In genomic region chr22:41021039-41021654, GRCh38 we compare ENCODE assay signal across 8 cellular contexts.
DNase-seq lines count a peak whose midpoint lies in the region; ATAC-seq and TF ChIP-seq lines count a peak whose summit lies in the region.

No MANE protein-coding gene starts in this region.

- H3K27ac Mint-ChIP-seq in CD4-positive, CD25-positive, alpha-beta regulatory T cell: peak overlapping the region; percentile 60 to 95 (median 94)
- H3K27ac Mint-ChIP-seq in MCF 10A (ENCODE audit: low read depth, unreplicated experiment): peak overlapping the region; percentile 97

- H3K9me3 Mint-ChIP-seq in CD4-positive, CD25-positive, alpha-beta regulatory T cell: no peaks in the 10 kb centered on the region
- no peaks in the 10 kb centered on the region for H3K9me3 Mint-ChIP-seq in MCF 10A (ENCODE audit: unreplicated experiment)

- no peaks in the 10 kb centered on the region for H3K36me3 ChIP-seq in CD4-positive, CD25-positive, alpha-beta regulatory T cell (ENCODE audit: control insufficient read depth, insufficient read depth, low read length)
- H3K36me3 ChIP-seq in KMS-11 (ENCODE audit: insufficient read depth) (no peaks in the 10 kb centered on the region), right lobe of liver (no peaks in the 10 kb centered on the region), thyroid gland (no peaks in the 10 kb centered on the region)

- peak overlapping the region; percentile 86 for H3K4me2 ChIP-seq in KMS-11

- H4K20me1 ChIP-seq in KMS-11 (ENCODE audit: insufficient read depth): no peaks in the 10 kb centered on the region

- CTCF ChIA-PET in MCF 10A (lab: Yijun Ruan, JAX): no interaction called here

- H3K27ac ChIP-seq in CD4-positive, CD25-positive, alpha-beta regulatory T cell (ENCODE audit: insufficient read depth, low read length, poor library complexity, severe bottlenecking): peak overlapping the region; percentile 86
- H3K27ac ChIP-seq in KMS-11: peak overlapping the region; percentile 77
- peak overlapping the region; percentile 80 to 91 (median 90) for H3K27ac ChIP-seq in right lobe of liver
- H3K27ac ChIP-seq in thyroid gland: peak overlapping the region; percentile 98 to 99 (median 99)

- H3K4me1 Mint-ChIP-seq in CD4-positive, CD25-positive, alpha-beta regulatory T cell: peaks cover 0 to 29% (median 9%) of the 10 kb centered on the region in 4 donors
- H3K4me1 Mint-ChIP-seq in MCF 10A (ENCODE audit: insufficient read depth, unreplicated experiment): peaks cover 6% of the 10 kb centered on the region

- no peaks in the 10 kb centered on the region for H3K9me3 ChIP-seq in CD4-positive, CD25-positive, alpha-beta regulatory T cell (ENCODE audit: control insufficient read depth in 2 of 2, low read length in 2 of 2)
- H3K9me3 ChIP-seq in right lobe of liver (no peaks in the 10 kb centered on the region), thyroid gland (no peaks in the 10 kb centered on the region)

- no peaks in the 10 kb centered on the region for H3K27me3 ChIP-seq in CD4-positive, CD25-positive, alpha-beta regulatory T cell (ENCODE audit: control insufficient read depth, insufficient read depth, low read length)
- H3K27me3 ChIP-seq in KMS-11 (ENCODE audit: insufficient read depth, low read depth) (no peaks in the 10 kb centered on the region), right lobe of liver (no peaks in the 10 kb centered on the region), thyroid gland (no peaks in the 10 kb centered on the region)

- POLR2A ChIA-PET in MCF 10A (lab: Yijun Ruan, JAX): interaction anchor here (0.7 to 8.5 kb wide), 21 partner anchors 10 to 447 kb away, joined by 3 to 170 read pairs (median 5); partner anchors contain the start of genes ACO2, EP300, PHF5A and RBX1

- WGBS in right lobe of liver (ENCODE audit: insufficient coverage, low coverage, low lambda C conversion rate, missing lambda C conversion rate): 53% methylated on average over 6 of the region's 20 CpGs
- WGBS in thyroid gland, 2 donors: 35 to 37% methylated on average over 15 to 18 of the region's 20 CpGs

- intact Hi-C loops in MCF 10A (cut with micrococcal nuclease): loop anchor here (1.0 kb wide), 1 partner anchor 70 kb away; the partner anchor contains the start of gene RBX1
- intact Hi-C loops in right lobe of liver (cut with DNase I): no loop called here
- intact Hi-C loops in thyroid gland (cut with DNase I): loop anchor here (5.0 kb wide), 2 partner anchors 69 to 71 kb away; partner anchors contain the start of genes EP300 and RBX1

- no peaks in the 10 kb centered on the region for H3K36me3 Mint-ChIP-seq in CD4-positive, CD25-positive, alpha-beta regulatory T cell
- peaks cover 17% of the 10 kb centered on the region for H3K36me3 Mint-ChIP-seq in MCF 10A (ENCODE audit: insufficient read depth, unreplicated experiment)

- BruUV-seq in MCF 10A (replicated peaks; lab: Mats Ljungman, UMichigan): TSS peak; percentile 64

- TF ChIP-seq CTCF in KMS-11 (conservative IDR thresholded peaks at IDR 0.05; ENCODE audit: low read depth, low read length): no peak
- no peak for TF ChIP-seq CTCF in MCF 10A (IDR thresholded peaks at IDR 0.05; ENCODE audit: unreplicated experiment)
- TF ChIP-seq CTCF in right lobe of liver (IDR thresholded peaks at IDR 0.05): no peak
- TF ChIP-seq CTCF in thyroid gland (IDR thresholded peaks at IDR 0.05): no peak

- DNase-seq in CD4-positive, CD25-positive, alpha-beta regulatory T cell: peak in 1 of 3 donors; percentile 7
- DNase-seq in MCF 10A (ENCODE audit: unreplicated experiment) (peak; percentile 7), right lobe of liver (peak in 2 of 3 donors; percentile 20 to 54), thyroid gland (peak; percentile 11 to 23), glomerular visceral epithelial cell (ENCODE audit: extremely low spot score) (no peak), T1000 (lab: John Stamatoyannopoulos, UW) (no peak), NCI-H2196 treated with DMSO at 0.1 percent for 48 hours (lab: John Stamatoyannopoulos, UW; ENCODE audit: unreplicated experiment) (no peak)

- peak overlapping the region; percentile 92 for H3K9ac ChIP-seq in KMS-11

- H3K4me1 ChIP-seq in CD4-positive, CD25-positive, alpha-beta regulatory T cell (ENCODE audit: control insufficient read depth, insufficient read depth, low read length, poor library complexity, severe bottlenecking): peaks cover 23% of the 10 kb centered on the region
- H3K4me1 ChIP-seq in KMS-11 (ENCODE audit: low read depth, poor library complexity, severe bottlenecking): peaks cover 7% of the 10 kb centered on the region
- peaks cover 0 to 4% (median 0%) of the 10 kb centered on the region in 4 donors for H3K4me1 ChIP-seq in right lobe of liver
- H3K4me1 ChIP-seq in thyroid gland: peaks cover 5 to 15% of the 10 kb centered on the region in 2 donors

- H3K79me2 ChIP-seq in KMS-11 (ENCODE audit: insufficient read depth, low read depth): no peaks in the 10 kb centered on the region

- H2AFZ ChIP-seq in KMS-11 (ENCODE audit: low read depth): peak overlapping the region; percentile 88

- H3K27me3 Mint-ChIP-seq in CD4-positive, CD25-positive, alpha-beta regulatory T cell: no peaks in the 10 kb centered on the region
- H3K27me3 Mint-ChIP-seq in MCF 10A (ENCODE audit: insufficient read depth, unreplicated experiment): no peaks in the 10 kb centered on the region

- H3K4me3 Mint-ChIP-seq in CD4-positive, CD25-positive, alpha-beta regulatory T cell: peak overlapping the region; percentile 86 to 95 (median 93)
- H3K4me3 Mint-ChIP-seq in MCF 10A (ENCODE audit: unreplicated experiment): peak overlapping the region; percentile 88

- no peak for TF ChIP-seq POLR2A in right lobe of liver (IDR thresholded peaks at IDR 0.05)
- TF ChIP-seq POLR2A in thyroid gland (IDR thresholded peaks at IDR 0.05): no peak

- ATAC-seq in CD4-positive, CD25-positive, alpha-beta regulatory T cell (ENCODE audit: low read depth in 2 of 2): no peak
- ATAC-seq in right lobe of liver: no peak

- peak overlapping the region; percentile 53 for H3K4me3 ChIP-seq in CD4-positive, CD25-positive, alpha-beta regulatory T cell (ENCODE audit: low read depth, low read length)
- H3K4me3 ChIP-seq in KMS-11 (IDR thresholded peaks at IDR 0.05; ENCODE audit: insufficient read depth, low read depth, low read length) (no peak overlapping the region), right lobe of liver (peak overlapping the region; percentile 61 to 74 (median 71)), thyroid gland (replicated peaks in 1 of 3) (peak overlapping the region; percentile 10 to 77 (median 38))

Comparison
In these comparisons a context has a peak if more than half of its experiments do, and no peak if none do; other contexts are left out.
1. DNase-seq: peak in MCF 10A (single experiment), right lobe of liver (2 of 3) and thyroid gland (2 of 2); none in glomerular visceral epithelial cell (single experiment), T1000 (single experiment) and NCI-H2196 treated with DMSO at 0.1 percent for 48 hours (single experiment).
2. intact Hi-C loops: an anchor here in MCF 10A (1.0 kb wide) and thyroid gland (5.0 kb wide); none called in right lobe of liver.
3. Peak in every context shown above with its lines, with median percentiles within 50 percentile points of each other: H3K27ac ChIP-seq.